ENCODE assay signal across 8 cellular contexts in genomic region chr18:5295981-5296705, GRCh38. TPM values are rescaled to one million over a fixed set of nuclear protein-coding genes. Genes with fewer than 3 reads are reported as not detected.
A peak's percentile ranks its signal among the peaks of the same experiment; 100 is the strongest.
DNase-seq lines count a peak whose midpoint lies in the region; ATAC-seq and TF ChIP-seq lines count a peak whose summit lies in the region.

No MANE protein-coding gene starts in this region.

- no peaks in the 10 kb centered on the region for H3K9me3 ChIP-seq in SK-N-MC (ENCODE audit: low read depth, low read length)
- no peaks in the 10 kb centered on the region for H3K9me3 ChIP-seq in osteoblast (ENCODE audit: low read depth, low read length)
- H3K9me3 ChIP-seq in thoracic aorta: no peaks in the 10 kb centered on the region

- H3K79me2 ChIP-seq in osteoblast (ENCODE audit: insufficient read depth, low read length): peaks cover 12% of the 10 kb centered on the region

- peak overlapping the region; percentile 95 for H3K4me2 ChIP-seq in osteoblast (ENCODE audit: insufficient read depth, low read length)

- peak overlapping the region; percentile 95 for H3K4me3 Mint-ChIP-seq in HFFc6
- H3K4me3 Mint-ChIP-seq in glutamatergic neuron (ENCODE audit: unreplicated experiment): peak overlapping the region; percentile 92

- no peaks in the 10 kb centered on the region for H3K9me3 Mint-ChIP-seq in HFFc6
- no peaks in the 10 kb centered on the region for H3K9me3 Mint-ChIP-seq in activated naive CD4-positive, alpha-beta T cell treated with anti-CD3 and anti-CD28 coated beads, Interleukin-2, amount 50 U/mL, for 72 hours
- H3K9me3 Mint-ChIP-seq in glutamatergic neuron (ENCODE audit: unreplicated experiment): peaks cover 14% of the 10 kb centered on the region

- peak overlapping the region; percentile 100 for H2AFZ ChIP-seq in osteoblast (ENCODE audit: low read length)

- H3K4me1 ChIP-seq in osteoblast (ENCODE audit: insufficient read depth, low read length) (peaks cover 9% of the 10 kb centered on the region), thoracic aorta (ENCODE audit: control insufficient read depth in 1 of 2, low read depth in 2 of 2) (peaks cover 0 to 12% of the 10 kb centered on the region in 2 donors)

- peaks cover 9% of the 10 kb centered on the region for H3K36me3 Mint-ChIP-seq in HFFc6 (ENCODE audit: low read depth)
- peaks cover 17 to 27% of the 10 kb centered on the region in 2 donors for H3K36me3 Mint-ChIP-seq in activated naive CD4-positive, alpha-beta T cell treated with anti-CD3 and anti-CD28 coated beads, Interleukin-2, amount 50 U/mL, for 72 hours
- peaks cover 8% of the 10 kb centered on the region for H3K36me3 Mint-ChIP-seq in glutamatergic neuron (ENCODE audit: unreplicated experiment)

- peak; percentile 66 to 79 for ATAC-seq in activated naive CD4-positive, alpha-beta T cell treated with anti-CD3 and anti-CD28 coated beads, Interleukin-2, amount 50 U/mL, for 72 hours
- ATAC-seq in thoracic aorta (ENCODE audit: insufficient number of reproducible peaks, low FRiP score, low read depth): peak; percentile 87

- peak overlapping the region; percentile 86 for H3K9ac ChIP-seq in SK-N-MC (ENCODE audit: insufficient read length)

- H3K4me3 ChIP-seq in GM06990 (replicated peaks; ENCODE audit: low read depth, low read length): peak overlapping the region; percentile 82
- peak overlapping the region; percentile 90 for H3K4me3 ChIP-seq in SK-N-MC
- peak overlapping the region; percentile 86 for H3K4me3 ChIP-seq in osteoblast (ENCODE audit: insufficient read depth, low read length)
- H3K4me3 ChIP-seq in thoracic aorta: peak overlapping the region; percentile 92

- DNase-seq in GM06990 (ENCODE audit: extremely low read depth, insufficient read length) (peak; percentile 97), HFFc6 (peak; percentile 90), NAMALWA (ENCODE audit: low spot score) (peak; percentile 95), SK-N-MC (ENCODE audit: low read depth, low spot score) (peak; percentile 83), glutamatergic neuron (peak; percentile 88), osteoblast (ENCODE audit: insufficient read length, low spot score, missing footprints) (peak; percentile 99), thoracic aorta (ENCODE audit: low spot score) (peak; percentile 78)
- DNase-seq in activated naive CD4-positive, alpha-beta T cell treated with anti-CD3 and anti-CD28 coated beads, Interleukin-2, amount 50 U/mL, for 72 hours (ENCODE audit: low spot score in 2 of 2): peak; percentile 88 to 95

- H3K36me3 ChIP-seq in GM06990 (ENCODE audit: control insufficient read depth, insufficient read depth, low read length) (peaks cover 2% of the 10 kb centered on the region), SK-N-MC (ENCODE audit: insufficient read depth, low read length) (peaks cover 15% of the 10 kb centered on the region; the same call in 1 of the 2 replicates), osteoblast (ENCODE audit: insufficient read depth, low read length) (peaks cover 13% of the 10 kb centered on the region), thoracic aorta (peaks cover 2% of the 10 kb centered on the region)

- H3K27me3 ChIP-seq in GM06990 (replicated peaks; ENCODE audit: control insufficient read depth, insufficient read depth, low read length): no peaks in the 10 kb centered on the region; the same call in 1 of the 2 replicates
- H3K27me3 ChIP-seq in osteoblast (ENCODE audit: insufficient read depth, low read length): no peaks in the 10 kb centered on the region
- no peaks in the 10 kb centered on the region for H3K27me3 ChIP-seq in thoracic aorta (replicated peaks; ENCODE audit: insufficient read depth)

- H4K20me1 ChIP-seq in osteoblast (ENCODE audit: insufficient read depth, low read length): no peaks in the 10 kb centered on the region

- H3K27ac Mint-ChIP-seq in HFFc6 (peak overlapping the region; percentile 97), glutamatergic neuron (ENCODE audit: unreplicated experiment) (peak overlapping the region; percentile 96)
- peak overlapping the region; percentile 93 to 97 for H3K27ac Mint-ChIP-seq in activated naive CD4-positive, alpha-beta T cell treated with anti-CD3 and anti-CD28 coated beads, Interleukin-2, amount 50 U/mL, for 72 hours

- TF ChIP-seq CTCF in GM06990 (IDR thresholded peaks at IDR 0.05; ENCODE audit: insufficient read depth, low read length, poor library complexity, severe bottlenecking) (no peak), HFFc6 (IDR thresholded peaks at IDR 0.05) (no peak), glutamatergic neuron (IDR thresholded peaks at IDR 0.05; ENCODE audit: partially characterized antibody, unreplicated experiment) (no peak), osteoblast (IDR thresholded peaks at IDR 0.05; ENCODE audit: extremely low read depth, low read depth, low read length) (no peak), thoracic aorta (IDR thresholded peaks at IDR 0.05) (no peak)

- peaks cover 16% of the 10 kb centered on the region for H3K4me1 Mint-ChIP-seq in HFFc6 (ENCODE audit: low read depth)
- peaks cover 5% of the 10 kb centered on the region for H3K4me1 Mint-ChIP-seq in glutamatergic neuron (ENCODE audit: low read depth, unreplicated experiment)

- H3K27ac ChIP-seq in SK-N-MC (peak overlapping the region; percentile 92), osteoblast (ENCODE audit: low read depth, low read length) (peak overlapping the region; percentile 89), thoracic aorta (peak overlapping the region; percentile 93 to 97)

- H3K27me3 Mint-ChIP-seq in HFFc6 (ENCODE audit: insufficient read depth): peaks cover 9% of the 10 kb centered on the region
- peaks cover 8% of the 10 kb centered on the region for H3K27me3 Mint-ChIP-seq in glutamatergic neuron (ENCODE audit: unreplicated experiment)

RNA-seq across cellular contexts. Expression of gene ZBTB14, which starts 0.6 kb away (rescaled TPM):
- 1 to 10 TPM; 5.9 to 6.6 (median 6.3) TPM for total RNA-seq in HFFc6 (2021; fragmentation: NEBNext Ultra II Directional; extraction: Animal tissue kit (Norgen Biotek cat#: 25700))
- 10 to 100 TPM; 18.4 to 22.5 TPM for total RNA-seq in activated naive CD4-positive, alpha-beta T cell treated with anti-CD3 and anti-CD28 coated beads, Interleukin-2, amount 50 U/mL, for 72 hours
- total RNA-seq in glutamatergic neuron (ENCODE audit: unreplicated experiment): 9.1 TPM
- 16.3 and 20.0 TPM in 2 replicates for total RNA-seq in osteoblast
- total RNA-seq in thoracic aorta: 1 to 10 TPM; 6.1 to 8.4 TPM

Comparison
In these comparisons a context has a peak if more than half of its experiments do, and no peak if none do; other contexts are left out.
1. Peak in every context shown above with its lines: DNase-seq, ATAC-seq, H3K4me3 ChIP-seq and H3K27ac ChIP-seq.